23 cellular contexts compared by ENCODE assay signal in the genomic region with DNA sequence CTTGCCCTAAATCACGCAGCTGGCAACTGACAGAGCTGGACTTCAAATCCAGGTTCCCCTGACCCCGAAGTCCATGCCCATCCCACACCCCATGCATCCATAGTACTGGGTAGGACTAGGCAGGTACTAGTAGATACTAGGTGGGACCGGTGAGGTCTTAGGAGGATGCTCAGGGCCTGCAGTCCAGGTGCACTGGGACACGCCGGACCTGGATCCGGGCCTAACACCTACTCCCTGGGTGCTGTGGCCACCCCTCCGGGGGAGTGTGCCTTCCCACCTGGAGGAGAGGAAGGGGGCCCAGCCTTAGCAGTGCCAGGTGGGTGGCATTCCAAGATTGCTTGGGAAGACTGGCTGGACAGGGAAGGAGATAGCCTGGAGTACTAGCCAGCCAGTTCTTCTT.
"Had no signal": no experiment of that assay in that cellular context is flagged by ENCODE, and none has a peak within 500 bp of the region (broad histone marks: within the 10 kb centered on the region; RNA-seq: fewer than 3 reads in every experiment).

No MANE protein-coding gene starts in this region.

- H3K36me3 ChIP-seq: left lung, neutrophil, pancreas, vagina had no signal

- H3K4me1 ChIP-seq: foreskin keratinocyte, left lung had no signal

- H3K27ac Mint-ChIP-seq: activated B cell treated with CpG ODN at 0.5 μM for 24 hours; activated CD4-positive, alpha-beta memory T cell treated with anti-CD3 and anti-CD28 coated beads for 36 hours; activated naive CD4-positive, alpha-beta T cell treated with anti-CD3 and anti-CD28 coated beads, Interleukin-2, amount 50 U/mL, for 72 hours; activated T-helper 1 cell treated with anti-CD3 and anti-CD28 coated beads, Interleukin-12 subunit alpha, Interleukin-12 subunit beta, Interleukin-2, Interleukin-4 antibody, amounts not matched to agents 30 ng/mL and 10 ng/mL and 1 ng/mL, durations not matched to agents 14 hours and 24 hours and 36 hours; T-cell had no signal

- H3K27me3 ChIP-seq: cardiac muscle cell, dorsolateral prefrontal cortex, foreskin keratinocyte, left lung, neutrophil, pancreas, vagina had no signal

- H3K9me3 Mint-ChIP-seq: activated B cell treated with CpG ODN at 0.5 μM for 24 hours; activated CD4-positive, alpha-beta memory T cell treated with anti-CD3 and anti-CD28 coated beads for 36 hours; activated naive CD4-positive, alpha-beta T cell treated with anti-CD3 and anti-CD28 coated beads, Interleukin-2, amount 50 U/mL, for 72 hours; activated T-helper 1 cell treated with anti-CD3 and anti-CD28 coated beads, Interleukin-12 subunit alpha, Interleukin-12 subunit beta, Interleukin-2, Interleukin-4 antibody, amounts not matched to agents 30 ng/mL and 10 ng/mL and 1 ng/mL, durations not matched to agents 14 hours and 24 hours and 36 hours; naive thymus-derived CD4-positive, alpha-beta T cell; T-cell had no signal

- H3K4me3 ChIP-seq: cardiac muscle cell, dorsolateral prefrontal cortex, left lung, mucosa of descending colon, pancreas, thoracic aorta, vagina had no signal

- DNase-seq: activated B cell treated with CpG ODN at 0.5 μM for 24 hours; activated CD4-positive, alpha-beta memory T cell treated with anti-CD3 and anti-CD28 coated beads for 36 hours; activated CD4-positive, alpha-beta T cell treated with anti-CD3 and anti-CD28 coated beads for 4 hours; activated gamma-delta T cell treated with Interleukin-2 at 50 U/mL for 16 hours; activated T-cell treated with anti-CD3 and anti-CD28 coated beads for 4 hours; amniotic stem cell; foreskin keratinocyte; left lung; mesenchymal stem cell; naive thymus-derived CD4-positive, alpha-beta T cell; T-cell had no signal

- H3K27ac ChIP-seq: cardiac muscle cell, dorsolateral prefrontal cortex, epithelial cell of prostate, foreskin keratinocyte, left lung, neutrophil, pancreas, vagina had no signal

- H3K9me3 ChIP-seq: left lung, mucosa of descending colon, neutrophil, pancreas, thoracic aorta, vagina had no signal

- H3K4me3 Mint-ChIP-seq: activated B cell treated with CpG ODN at 0.5 μM for 24 hours; activated CD4-positive, alpha-beta memory T cell treated with anti-CD3 and anti-CD28 coated beads for 36 hours; activated T-helper 1 cell treated with anti-CD3 and anti-CD28 coated beads, Interleukin-12 subunit alpha, Interleukin-12 subunit beta, Interleukin-2, Interleukin-4 antibody, amounts not matched to agents 30 ng/mL and 10 ng/mL and 1 ng/mL, durations not matched to agents 14 hours and 24 hours and 36 hours; naive thymus-derived CD4-positive, alpha-beta T cell; T-cell had no signal

- H3K4me1 Mint-ChIP-seq: activated B cell treated with CpG ODN at 0.5 μM for 24 hours, T-cell had no signal

- H3K36me3 Mint-ChIP-seq: activated CD4-positive, alpha-beta memory T cell treated with anti-CD3 and anti-CD28 coated beads for 36 hours; activated naive CD4-positive, alpha-beta T cell treated with anti-CD3 and anti-CD28 coated beads, Interleukin-2, amount 50 U/mL, for 72 hours; T-cell had no signal

- FAIRE-seq: kidney, pancreas had no signal

- ATAC-seq: activated naive CD4-positive, alpha-beta T cell treated with anti-CD3 and anti-CD28 coated beads, Interleukin-2, amount 50 U/mL, for 72 hours; foreskin keratinocyte; left lung; mucosa of descending colon; naive thymus-derived CD4-positive, alpha-beta T cell; pancreas; SK-N-SH treated with all-trans-retinoic acid at 6 μM for 48 hours; T-cell had no signal
